Comparison of ENCODE assay signal across 10 cellular contexts in genomic region chr19:1265611-1266115, GRCh38. TPM values are rescaled to one million over a fixed set of nuclear protein-coding genes. Genes with fewer than 3 reads are reported as not detected.
DNase-seq lines count a peak whose midpoint lies in the region; ATAC-seq and TF ChIP-seq lines count a peak whose summit lies in the region.
"Had no signal": no experiment of that assay in that cellular context is flagged by ENCODE, and none has a peak within 500 bp of the region (broad histone marks: within the 10 kb centered on the region; RNA-seq: fewer than 3 reads in every experiment).

No MANE protein-coding gene starts in this region.

- no peaks in the 10 kb centered on the region for H3K27me3 ChIP-seq in subcutaneous abdominal adipose tissue (ENCODE audit: control insufficient read depth in 5 of 5, insufficient read depth in 4 of 5, low read length in 5 of 5)

- DNase-seq in RPMI7951 (ENCODE audit: low read depth), result peak; percentile 99
- peak; percentile 68 to 92 for DNase-seq in cardiac fibroblast (ENCODE audit: low read depth in 2 of 2)
- DNase-seq in left kidney (ENCODE audit: low read depth, low spot score), result peak; percentile 47
- DNase-seq in iPS-NIHi7 (ENCODE audit: extremely low spot score), result no peak
- DNase-seq in NCI-H526 treated with DMSO at 0.1 percent for 48 hours (lab: John Stamatoyannopoulos, UW), result no peak
- DNase-seq in NCI-H146 (lab: John Stamatoyannopoulos, UW), result no peak

- TF ChIP-seq CTCF in cardiac fibroblast (IDR thresholded peaks at IDR 0.05; ENCODE audit: low read depth, low read length), result no peak

- peaks cover 0 to under 1% (median under 1%) of the 10 kb centered on the region in 5 donors for H3K36me3 ChIP-seq in subcutaneous abdominal adipose tissue (ENCODE audit: control insufficient read depth in 5 of 5, insufficient read depth in 5 of 5, low read length in 5 of 5)

- peak; percentile 0 for ATAC-seq in GM21360 (IDR thresholded peaks at IDR 0.05; ENCODE audit: unreplicated experiment)

- peaks cover 17 to 73% (median 67%) of the 10 kb centered on the region in 5 donors for H3K4me1 ChIP-seq in subcutaneous abdominal adipose tissue (ENCODE audit: control insufficient read depth in 5 of 5, insufficient read depth in 5 of 5, low read length in 5 of 5)

- H3K4me3 ChIP-seq in cardiac fibroblast (replicated peaks in 1 of 2; ENCODE audit: low read depth in 2 of 2, low read length in 2 of 2) (peak overlapping the region; percentile 22 to 53), subcutaneous abdominal adipose tissue (ENCODE audit: low read depth in 1 of 5, low read length in 5 of 5) (peak overlapping the region in 4 of 5 donors; percentile 30 to 63 (median 49))

- peak overlapping the region; percentile 89 for H3K27ac ChIP-seq in subcutaneous abdominal adipose tissue (ENCODE audit: low read depth, low read length)

- H3K9ac ChIP-seq in subcutaneous abdominal adipose tissue (ENCODE audit: low read length in 5 of 5), result peak overlapping the region in 4 of 5 donors; percentile 37 to 49 (median 40)

- no peaks in the 10 kb centered on the region for H3K9me3 ChIP-seq in subcutaneous abdominal adipose tissue (ENCODE audit: control insufficient read depth in 5 of 5, low read length in 5 of 5)

RNA-seq across cellular contexts. Expression of gene CIRBP, which starts 3.5 kb away (rescaled TPM):
- 44.2 and 66.8 TPM in 2 replicates for total RNA-seq in RPMI7951 (2014; rRNA removed; shearing (Covaris generic))

RNA-seq across cellular contexts. Expression of gene FAM174C, which starts 9.7 kb away (rescaled TPM):
- 57.6 and 92.0 TPM in 2 replicates for total RNA-seq in RPMI7951 (2014; rRNA removed; shearing (Covaris generic))

RNA-seq across cellular contexts. Expression of gene MIDN, which starts 17.3 kb away (rescaled TPM):
- total RNA-seq in RPMI7951 (2014; rRNA removed; shearing (Covaris generic)), result 3.2 and 4.1 TPM in 2 replicates

RNA-seq across cellular contexts. Expression of gene EFNA2, which starts 20.0 kb away (rescaled TPM):
- not detected in 2 replicates for total RNA-seq in RPMI7951 (2014; rRNA removed; shearing (Covaris generic))
- total RNA-seq: activated CD8-positive, alpha-beta memory T cell treated with anti-CD3 and anti-CD28 coated beads for 36 hours; subcutaneous adipose tissue had no signal

RNA-seq across cellular contexts. Expression of gene ATP5F1D, which starts 24.1 kb away (rescaled TPM):
- 41.8 and 78.0 TPM in 2 replicates for total RNA-seq in RPMI7951 (2014; rRNA removed; shearing (Covaris generic))

Comparison
In these comparisons a context has a peak if more than half of its experiments do, and no peak if none do; other contexts are left out.
1. DNase-seq: peak in RPMI7951 (single experiment), cardiac fibroblast (2 of 2) and left kidney (single experiment); none in iPS-NIHi7 (single experiment), NCI-H526 treated with DMSO at 0.1 percent for 48 hours (single experiment) and NCI-H146 (single experiment).